In the genomic region with DNA sequence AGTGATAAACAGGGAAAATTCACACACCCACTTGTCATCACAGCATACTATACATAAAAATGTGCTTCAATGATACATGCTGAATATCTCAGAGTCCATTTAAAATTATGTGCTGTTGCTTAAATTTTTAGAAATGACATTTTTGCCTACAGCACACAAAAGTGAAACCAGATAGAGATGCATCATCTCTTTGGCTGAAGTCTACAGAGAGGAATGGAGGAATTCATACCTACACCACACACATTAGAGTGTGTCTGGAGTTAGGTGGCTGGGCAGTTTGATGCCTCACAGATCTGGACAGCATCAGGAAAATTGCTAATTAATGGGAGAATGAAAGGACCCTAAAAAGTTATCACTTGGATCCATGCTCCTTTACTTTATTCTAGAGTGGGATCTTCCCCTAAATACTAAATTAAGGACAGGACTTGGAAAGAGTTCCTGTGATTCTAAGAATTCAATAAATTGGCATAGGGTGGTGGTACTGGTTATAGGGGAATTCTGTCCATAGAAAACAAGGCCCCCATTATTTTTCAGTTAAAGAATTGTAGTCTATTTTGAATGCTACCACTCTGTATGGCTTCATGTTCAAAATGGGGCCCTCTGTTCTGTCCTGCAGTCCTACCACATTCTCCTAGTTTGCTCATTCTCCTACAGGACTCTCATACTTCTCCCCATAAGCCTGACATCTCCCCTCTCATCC, we compare ENCODE assay signal across 10 cellular contexts. TPM values are rescaled to one million over a fixed set of nuclear protein-coding genes. Genes with fewer than 3 reads are reported as not detected.
DNase-seq lines count a peak whose midpoint lies in the region; ATAC-seq, FAIRE-seq and TF ChIP-seq lines count a peak whose summit lies in the region.
"Had no signal": no experiment of that assay in that cellular context is flagged by ENCODE, and none has a peak within 500 bp of the region (broad histone marks: within the 10 kb centered on the region; RNA-seq: fewer than 3 reads in every experiment).

No MANE protein-coding gene starts in this region.

- no peak for TF ChIP-seq POLR2A in sigmoid colon (IDR thresholded peaks at IDR 0.05)

- no peak for TF ChIP-seq CTCF in sigmoid colon (IDR thresholded peaks at IDR 0.05)
- TF ChIP-seq CTCF in GM20000 (IDR thresholded peaks at IDR 0.05; ENCODE audit: extremely low read depth, missing control alignments): no peak

- peak overlapping the region; percentile 81 for H3K27ac ChIP-seq in effector memory CD4-positive, alpha-beta T cell (ENCODE audit: insufficient read depth, low read length, poor library complexity, severe bottlenecking)
- H3K27ac ChIP-seq in sigmoid colon: peak overlapping the region; percentile 27 to 60 (median 59)
- H3K27ac ChIP-seq: WERI-Rb-1 had no signal

- peak overlapping the region; percentile 45 for H3K4me3 ChIP-seq in effector memory CD4-positive, alpha-beta T cell (ENCODE audit: insufficient read depth, low read depth, low read length, poor library complexity, severe bottlenecking)
- H3K4me3 ChIP-seq in sigmoid colon: peak overlapping the region in 1 of 4 donors; percentile 23

- FAIRE-seq in RCC 7860 (lab: Jason Lieb, UNC): no peak

- H3K36me3 ChIP-seq in effector memory CD4-positive, alpha-beta T cell (ENCODE audit: control insufficient read depth, insufficient read depth, low read length): no peaks in the 10 kb centered on the region
- no peaks in the 10 kb centered on the region for H3K36me3 ChIP-seq in sigmoid colon
- H3K36me3 ChIP-seq: WERI-Rb-1 had no signal

- ATAC-seq in HG02981 (IDR thresholded peaks at IDR 0.05; ENCODE audit: unreplicated experiment): peak; percentile 0
- ATAC-seq in HG03097 (IDR thresholded peaks at IDR 0.05; ENCODE audit: low FRiP score, unreplicated experiment): no peak

- intact Hi-C loops in sigmoid colon (cut with DNase I): no loop called here

- H3K27me3 ChIP-seq in effector memory CD4-positive, alpha-beta T cell (replicated peaks; ENCODE audit: control insufficient read depth, insufficient read depth, low read length, poor library complexity, severe bottlenecking): no peaks in the 10 kb centered on the region
- H3K27me3 ChIP-seq in sigmoid colon: no peaks in the 10 kb centered on the region

- DNase-seq in EL (peak; percentile 37), sigmoid colon (no peak), GM20000 (ENCODE audit: low spot score) (no peak), RCC 7860 (ENCODE audit: low spot score) (no peak), DMS 273 (lab: John Stamatoyannopoulos, UW; ENCODE audit: unreplicated experiment) (no peak)
- no peak for DNase-seq in effector memory CD4-positive, alpha-beta T cell
- DNase-seq: NCI-H2171, WERI-Rb-1 had no signal

- no peaks in the 10 kb centered on the region for H3K9me3 ChIP-seq in effector memory CD4-positive, alpha-beta T cell (ENCODE audit: control insufficient read depth, low read length)
- no peaks in the 10 kb centered on the region for H3K9me3 ChIP-seq in sigmoid colon

- no peak for TF ChIP-seq EP300 in sigmoid colon (IDR thresholded peaks at IDR 0.05)

- peaks cover 32% of the 10 kb centered on the region for H3K4me1 ChIP-seq in effector memory CD4-positive, alpha-beta T cell (ENCODE audit: control insufficient read depth, insufficient read depth, low read length, poor library complexity, severe bottlenecking)
- H3K4me1 ChIP-seq in sigmoid colon: peaks cover 0 to 10% (median 0%) of the 10 kb centered on the region in 4 donors

RNA-seq across cellular contexts. Expression of gene RCBTB2, which starts 41.3 kb away (rescaled TPM):
- 10 to 100 TPM in 3 of 4 donors, 1 to 10 TPM in 1; 8.6 to 21.9 (median 14.9) TPM for total RNA-seq in sigmoid colon
- 1 to 10 TPM; 4.2 to 9.9 (median 4.8) TPM for polyA plus RNA-seq in sigmoid colon
